ENCODE assay signal across 1 cellular context in genomic region chr3:116338713-116339112, GRCh38.
TF ChIP-seq lines count a peak whose summit lies in the region.

No MANE protein-coding gene starts in this region.

TF ChIP-seq in GM12878, 131 proteins besides CTCF, POLR2A, EP300 and RAD21 (continued from another document):
- TF ChIP-seq JUNB (IDR thresholded peaks at IDR 0.05) (no peak), BMI1 (IDR thresholded peaks at IDR 0.05; ENCODE audit: borderline replicate concordance) (no peak), YY1 (IDR thresholded peaks at IDR 0.05; ENCODE audit: low read depth, low read length) (no peak), DPF2 (IDR thresholded peaks at IDR 0.05) (no peak), FOS (IDR thresholded peaks at IDR 0.05; ENCODE audit: borderline replicate concordance, extremely low read depth, insufficient read length) (no peak)
